Comparison of ENCODE assay signal across 1 cellular context in genomic region chr15:30626194-30626565, GRCh38.
TF ChIP-seq lines count a peak whose summit lies in the region.

No MANE protein-coding gene starts in this region.

TF ChIP-seq in HepG2, 621 proteins besides CTCF, POLR2A, EP300 and RAD21 (continued from another document):
- TF ChIP-seq ZNF687 (CRISPR knock-in tag; IDR thresholded peaks at IDR 0.05) (peak; percentile 29), ARID4A (CRISPR knock-in tag; IDR thresholded peaks at IDR 0.05; ENCODE audit: borderline replicate concordance) (peak; percentile 46), ZFP91 (CRISPR knock-in tag; IDR thresholded peaks at IDR 0.05; ENCODE audit: borderline replicate concordance) (peak; percentile 20; the same call in 1 of the 2 replicates), MYC (CRISPR knock-in tag; IDR thresholded peaks at IDR 0.05; ENCODE audit: borderline replicate concordance) (peak; percentile 6; the same call in 1 of the 2 replicates), ZNF792 (CRISPR knock-in tag; IDR thresholded peaks at IDR 0.05) (0 out of 2 replicates have a peak, but pooled peaks have one; percentile 3), PHF8 (CRISPR knock-in tag; IDR thresholded peaks at IDR 0.05) (peak; percentile 42; the same call in 1 of the 2 replicates), DMAP1 (CRISPR knock-in tag; IDR thresholded peaks at IDR 0.05) (peak; percentile 12; the same call in 1 of the 2 replicates)
